ENCODE assay signal across 8 cellular contexts in the genomic region with DNA sequence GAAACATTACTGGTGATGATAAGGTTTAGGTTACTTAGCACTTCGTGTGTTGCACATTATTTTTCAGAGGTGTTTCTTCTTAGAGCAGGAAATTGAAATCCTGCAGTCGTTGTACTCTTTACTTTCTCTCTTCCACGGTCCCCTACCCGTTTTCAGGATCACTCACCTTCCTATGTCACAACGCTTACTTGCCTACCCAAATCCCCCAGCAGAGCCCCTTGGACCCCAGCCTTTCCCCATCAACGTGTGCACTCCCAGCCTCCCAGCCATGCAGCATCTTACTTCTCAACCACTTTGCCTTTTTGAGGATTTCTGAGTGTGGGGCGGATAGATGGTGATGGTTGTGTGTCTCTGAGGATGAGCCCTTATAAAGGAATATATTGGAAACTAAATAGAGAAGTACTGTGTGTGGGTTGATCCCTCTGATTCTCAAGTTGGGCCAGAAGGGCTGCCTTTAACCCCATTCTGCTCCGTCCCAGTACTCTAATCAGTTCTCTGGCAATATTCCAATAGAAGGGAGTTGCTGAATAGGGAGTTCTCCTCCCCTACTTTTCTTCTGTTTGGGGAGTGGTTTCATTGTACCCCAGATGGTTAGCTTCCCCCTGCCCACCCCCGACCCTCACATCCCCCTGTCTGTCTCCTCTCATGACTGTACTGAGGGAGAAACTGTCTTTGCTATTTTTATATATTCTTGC. TPM values are rescaled to one million over a fixed set of nuclear protein-coding genes. Genes with fewer than 3 reads are reported as not detected.
A peak's percentile ranks its signal among the peaks of the same experiment; 100 is the strongest.
DNase-seq lines count a peak whose midpoint lies in the region; ATAC-seq and TF ChIP-seq lines count a peak whose summit lies in the region.

No MANE protein-coding gene starts in this region.

- H3K4me1 ChIP-seq in ACC112 (ENCODE audit: control insufficient read depth, insufficient read depth, low read length, unreplicated experiment): peaks cover 13% of the 10 kb centered on the region
- no peaks in the 10 kb centered on the region for H3K4me1 ChIP-seq in colonic mucosa
- H3K4me1 ChIP-seq in mucosa of rectum (ENCODE audit: control insufficient read depth in 2 of 2, insufficient read depth in 2 of 2, low read length in 2 of 2): peaks cover 0 to 2% of the 10 kb centered on the region in 2 donors

- H3K79me2 ChIP-seq in ACC112 (ENCODE audit: control insufficient read depth, insufficient read depth, low read length, unreplicated experiment): peaks cover 35% of the 10 kb centered on the region

- in situ Hi-C loops in GM13976 (cut with MboI; ENCODE audit: low sequenced_read_pairs, unreplicated experiment): no loop called here

- no peaks in the 10 kb centered on the region for H3K27me3 Mint-ChIP-seq in IgD-negative memory B cell

- H3K4me3 ChIP-seq in ACC112 (ENCODE audit: low read depth, low read length): peak overlapping the region; percentile 86
- peak overlapping the region; percentile 47 for H3K4me3 ChIP-seq in colonic mucosa
- H3K4me3 ChIP-seq in mucosa of rectum (ENCODE audit: low read length in 2 of 2): peak overlapping the region; percentile 54 to 63

- H3K36me3 ChIP-seq in ACC112 (ENCODE audit: insufficient read depth, low read length) (no peaks in the 10 kb centered on the region), colonic mucosa (no peaks in the 10 kb centered on the region), mucosa of rectum (ENCODE audit: control insufficient read depth in 2 of 2, insufficient read depth in 2 of 2, low read length in 2 of 2) (no peaks in the 10 kb centered on the region)

- TF ChIP-seq CTCF in colonic mucosa (IDR thresholded peaks at IDR 0.05) (no peak), GM13976 (IDR thresholded peaks at IDR 0.05; ENCODE audit: borderline replicate concordance, control extremely low read depth, extremely low read depth, insufficient read depth, missing control alignments) (no peak)

- DNase-seq in colonic mucosa (no peak), NCI-H1048 (lab: John Stamatoyannopoulos, UW) (no peak), midbrain (lab: John Stamatoyannopoulos, UW) (no peak), GM13976 (ENCODE audit: low spot score) (no peak)

- H3K27me3 ChIP-seq in ACC112 (ENCODE audit: insufficient read depth, low read length) (no peaks in the 10 kb centered on the region), colonic mucosa (no peaks in the 10 kb centered on the region), mucosa of rectum (ENCODE audit: control insufficient read depth in 2 of 2, insufficient read depth in 2 of 2, low read length in 2 of 2) (no peaks in the 10 kb centered on the region)

- H3K27ac Mint-ChIP-seq in IgD-negative memory B cell: peak overlapping the region in 2 of 3 donors; percentile 33 to 87

- no peaks in the 10 kb centered on the region for H3K9me3 Mint-ChIP-seq in IgD-negative memory B cell

- H3K9me3 ChIP-seq in colonic mucosa (no peaks in the 10 kb centered on the region), mucosa of rectum (ENCODE audit: control insufficient read depth in 2 of 2, low read length in 2 of 2) (no peaks in the 10 kb centered on the region)

- peak overlapping the region; percentile 83 to 93 (median 89) for H3K4me3 Mint-ChIP-seq in IgD-negative memory B cell

- intact Hi-C loops in colonic mucosa (cut with DNase I): no loop called here

- H3K27ac ChIP-seq in ACC112 (ENCODE audit: low read depth, low read length) (peak overlapping the region; percentile 81), colonic mucosa (peak overlapping the region; percentile 69), mucosa of rectum (ENCODE audit: low read depth in 2 of 2, low read length in 2 of 2) (peak overlapping the region in 1 of 2 donors; percentile 67)

- peak overlapping the region; percentile 85 for H2AFZ ChIP-seq in ACC112 (ENCODE audit: low read length, unreplicated experiment)

- no peak for ATAC-seq in GM21381 (IDR thresholded peaks at IDR 0.05; ENCODE audit: unreplicated experiment)

- H3K9ac ChIP-seq in colonic mucosa (ENCODE audit: low read depth in 2 of 2, low read length in 2 of 2) (peak overlapping the region in 1 of 2 donors; percentile 43), mucosa of rectum (ENCODE audit: low read depth in 1 of 2, low read length in 2 of 2) (peak overlapping the region in 1 of 2 donors; percentile 56)

- peaks cover 7 to 18% (median 12%) of the 10 kb centered on the region in 3 donors for H3K4me1 Mint-ChIP-seq in IgD-negative memory B cell

- no peaks in the 10 kb centered on the region for H3K36me3 Mint-ChIP-seq in IgD-negative memory B cell

RNA-seq across cellular contexts. Expression of gene MID2, which starts 1.6 kb away (rescaled TPM):
- polyA plus RNA-seq in IgD-negative memory B cell: 2.4 TPM
- total RNA-seq in colonic mucosa: 1 to 10 TPM; 5.4 to 6.3 TPM

RNA-seq across cellular contexts. Expression of gene NCBP2L, which starts 49.8 kb away (rescaled TPM):
- not detected for polyA plus RNA-seq in IgD-negative memory B cell
- not detected for total RNA-seq in colonic mucosa

RNA-seq across cellular contexts. Expression of gene TSC22D3, which starts 51.7 kb away (rescaled TPM):
- polyA plus RNA-seq in IgD-negative memory B cell: 1,475 TPM
- total RNA-seq in colonic mucosa: 10 to 100 TPM; 18.5 to 23.3 TPM
